1 cellular context compared by ENCODE assay signal in the genomic region with DNA sequence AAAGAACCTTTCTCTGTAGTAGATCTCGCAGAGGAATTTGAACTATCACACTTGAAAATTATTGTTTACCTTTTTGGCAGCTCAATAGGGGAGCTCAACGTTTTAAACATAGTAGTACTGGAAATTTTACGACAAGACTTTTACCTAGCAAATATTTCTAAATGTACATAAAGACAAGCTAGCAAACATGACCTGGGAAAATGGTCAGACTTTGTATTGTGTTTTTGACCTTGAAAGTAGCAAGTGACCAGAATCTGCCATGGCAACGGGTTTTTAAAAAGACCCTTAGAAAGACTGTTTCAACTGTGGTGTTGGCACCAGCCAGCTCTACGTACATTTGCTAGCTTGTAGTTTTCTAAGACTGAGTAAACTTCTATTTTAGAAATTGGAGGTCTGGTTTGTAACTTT.
TF ChIP-seq lines count a peak whose summit lies in the region.

No MANE protein-coding gene starts in this region.

TF ChIP-seq in HepG2, 621 proteins besides CTCF, POLR2A, EP300 and RAD21 (continued from another document and continues in another):
- TF ChIP-seq, protein P1, sequence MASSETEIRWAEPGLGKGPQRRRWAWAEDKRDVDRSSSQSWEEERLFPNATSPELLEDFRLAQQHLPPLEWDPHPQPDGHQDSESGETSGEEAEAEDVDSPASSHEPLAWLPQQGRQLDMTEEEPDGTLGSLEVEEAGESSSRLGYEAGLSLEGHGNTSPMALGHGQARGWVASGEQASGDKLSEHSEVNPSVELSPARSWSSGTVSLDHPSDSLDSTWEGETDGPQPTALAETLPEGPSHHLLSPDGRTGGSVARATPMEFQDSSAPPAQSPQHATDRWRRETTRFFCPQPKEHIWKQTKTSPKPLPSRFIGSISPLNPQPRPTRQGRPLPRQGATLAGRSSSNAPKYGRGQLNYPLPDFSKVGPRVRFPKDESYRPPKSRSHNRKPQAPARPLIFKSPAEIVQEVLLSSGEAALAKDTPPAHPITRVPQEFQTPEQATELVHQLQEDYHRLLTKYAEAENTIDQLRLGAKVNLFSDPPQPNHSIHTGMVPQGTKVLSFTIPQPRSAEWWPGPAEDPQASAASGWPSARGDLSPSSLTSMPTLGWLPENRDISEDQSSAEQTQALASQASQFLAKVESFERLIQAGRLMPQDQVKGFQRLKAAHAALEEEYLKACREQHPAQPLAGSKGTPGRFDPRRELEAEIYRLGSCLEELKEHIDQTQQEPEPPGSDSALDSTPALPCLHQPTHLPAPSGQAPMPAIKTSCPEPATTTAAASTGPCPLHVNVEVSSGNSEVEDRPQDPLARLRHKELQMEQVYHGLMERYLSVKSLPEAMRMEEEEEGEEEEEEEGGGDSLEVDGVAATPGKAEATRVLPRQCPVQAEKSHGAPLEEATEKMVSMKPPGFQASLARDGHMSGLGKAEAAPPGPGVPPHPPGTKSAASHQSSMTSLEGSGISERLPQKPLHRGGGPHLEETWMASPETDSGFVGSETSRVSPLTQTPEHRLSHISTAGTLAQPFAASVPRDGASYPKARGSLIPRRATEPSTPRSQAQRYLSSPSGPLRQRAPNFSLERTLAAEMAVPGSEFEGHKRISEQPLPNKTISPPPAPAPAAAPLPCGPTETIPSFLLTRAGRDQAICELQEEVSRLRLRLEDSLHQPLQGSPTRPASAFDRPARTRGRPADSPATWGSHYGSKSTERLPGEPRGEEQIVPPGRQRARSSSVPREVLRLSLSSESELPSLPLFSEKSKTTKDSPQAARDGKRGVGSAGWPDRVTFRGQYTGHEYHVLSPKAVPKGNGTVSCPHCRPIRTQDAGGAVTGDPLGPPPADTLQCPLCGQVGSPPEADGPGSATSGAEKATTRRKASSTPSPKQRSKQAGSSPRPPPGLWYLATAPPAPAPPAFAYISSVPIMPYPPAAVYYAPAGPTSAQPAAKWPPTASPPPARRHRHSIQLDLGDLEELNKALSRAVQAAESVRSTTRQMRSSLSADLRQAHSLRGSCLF (CRISPR knock-in tag; IDR thresholded peaks at IDR 0.05; ENCODE audit: borderline replicate concordance) = no peak
- TF ChIP-seq SAFB2 (CRISPR knock-in tag; IDR thresholded peaks at IDR 0.05; ENCODE audit: borderline replicate concordance, low read depth) (no peak), KDM4B (CRISPR knock-in tag; IDR thresholded peaks at IDR 0.05) (no peak), NFE2 (CRISPR knock-in tag; IDR thresholded peaks at IDR 0.05) (no peak), SP1 (IDR thresholded peaks at IDR 0.05) (no peak), SP1 (CRISPR knock-in tag; IDR thresholded peaks at IDR 0.05) (no peak), PRMT3 (CRISPR knock-in tag; IDR thresholded peaks at IDR 0.05; ENCODE audit: borderline replicate concordance, low read depth) (no peak), CREM (IDR thresholded peaks at IDR 0.05) (peak; percentile 93), CREM (CRISPR knock-in tag; IDR thresholded peaks at IDR 0.05) (no peak), ELF4 (CRISPR knock-in tag; IDR thresholded peaks at IDR 0.05; ENCODE audit: borderline replicate concordance) (no peak), HOXA9 (CRISPR knock-in tag; IDR thresholded peaks at IDR 0.05; ENCODE audit: borderline replicate concordance) (no peak), IRX3 (CRISPR knock-in tag; IDR thresholded peaks at IDR 0.05; ENCODE audit: borderline replicate concordance, low read depth) (no peak), PHF5A (CRISPR knock-in tag; IDR thresholded peaks at IDR 0.05; ENCODE audit: low read depth, unreplicated experiment) (no peak), ZNF543 (CRISPR knock-in tag; IDR thresholded peaks at IDR 0.05) (no peak), TBX3 (IDR thresholded peaks at IDR 0.05; ENCODE audit: borderline replicate concordance) (peak; percentile 73; the same call in 1 of the 2 replicates), JUN (CRISPR knock-in tag; IDR thresholded peaks at IDR 0.05) (no peak), ZNF496 (CRISPR knock-in tag; IDR thresholded peaks at IDR 0.05; ENCODE audit: insufficient replicate concordance) (no peak), ZNF672 (CRISPR knock-in tag; IDR thresholded peaks at IDR 0.05) (no peak), ZNF678 (CRISPR knock-in tag; IDR thresholded peaks at IDR 0.05) (no peak), HNRNPL (IDR thresholded peaks at IDR 0.05; ENCODE audit: low read depth, low read length) (no peak), FIP1L1 (IDR thresholded peaks at IDR 0.05; ENCODE audit: borderline replicate concordance, insufficient read depth, low read depth, low read length) (no peak), SNRNP70 (IDR thresholded peaks at IDR 0.05; ENCODE audit: low read depth, low read length) (no peak), SKI (IDR thresholded peaks at IDR 0.05; ENCODE audit: partially characterized antibody) (peak; percentile 99), NCOA2 (CRISPR knock-in tag; IDR thresholded peaks at IDR 0.05) (peak; percentile 98), ZC3H4 (CRISPR knock-in tag; IDR thresholded peaks at IDR 0.05; ENCODE audit: borderline replicate concordance) (no peak), ARID2 (CRISPR knock-in tag; IDR thresholded peaks at IDR 0.05; ENCODE audit: borderline replicate concordance) (no peak), ZFAT (CRISPR knock-in tag; conservative IDR thresholded peaks at IDR 0.05) (no peak), THYN1 (CRISPR knock-in tag; IDR thresholded peaks at IDR 0.05; ENCODE audit: borderline replicate concordance, low read depth) (no peak), KMT2A (CRISPR knock-in tag; IDR thresholded peaks at IDR 0.05) (0 out of 2 replicates have a peak, but pooled peaks have one; percentile 34), CCAR2 (optimal IDR thresholded peaks at IDR 0.05; ENCODE audit: low read depth, low read length) (no peak), HNRNPH1 (optimal IDR thresholded peaks at IDR 0.05; ENCODE audit: low read depth, low read length) (no peak), ZFP41 (CRISPR knock-in tag; IDR thresholded peaks at IDR 0.05; ENCODE audit: borderline replicate concordance) (no peak)
- TF ChIP-seq, protein P2, sequence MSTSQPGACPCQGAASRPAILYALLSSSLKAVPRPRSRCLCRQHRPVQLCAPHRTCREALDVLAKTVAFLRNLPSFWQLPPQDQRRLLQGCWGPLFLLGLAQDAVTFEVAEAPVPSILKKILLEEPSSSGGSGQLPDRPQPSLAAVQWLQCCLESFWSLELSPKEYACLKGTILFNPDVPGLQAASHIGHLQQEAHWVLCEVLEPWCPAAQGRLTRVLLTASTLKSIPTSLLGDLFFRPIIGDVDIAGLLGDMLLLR (CRISPR knock-in tag; IDR thresholded peaks at IDR 0.05) = no peak
- TF ChIP-seq, protein P3, sequence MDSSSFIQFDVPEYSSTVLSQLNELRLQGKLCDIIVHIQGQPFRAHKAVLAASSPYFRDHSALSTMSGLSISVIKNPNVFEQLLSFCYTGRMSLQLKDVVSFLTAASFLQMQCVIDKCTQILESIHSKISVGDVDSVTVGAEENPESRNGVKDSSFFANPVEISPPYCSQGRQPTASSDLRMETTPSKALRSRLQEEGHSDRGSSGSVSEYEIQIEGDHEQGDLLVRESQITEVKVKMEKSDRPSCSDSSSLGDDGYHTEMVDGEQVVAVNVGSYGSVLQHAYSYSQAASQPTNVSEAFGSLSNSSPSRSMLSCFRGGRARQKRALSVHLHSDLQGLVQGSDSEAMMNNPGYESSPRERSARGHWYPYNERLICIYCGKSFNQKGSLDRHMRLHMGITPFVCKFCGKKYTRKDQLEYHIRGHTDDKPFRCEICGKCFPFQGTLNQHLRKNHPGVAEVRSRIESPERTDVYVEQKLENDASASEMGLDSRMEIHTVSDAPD (CRISPR knock-in tag; IDR thresholded peaks at IDR 0.05) = peak; percentile 34; the same call in 1 of the 2 replicates
- TF ChIP-seq, protein P4, sequence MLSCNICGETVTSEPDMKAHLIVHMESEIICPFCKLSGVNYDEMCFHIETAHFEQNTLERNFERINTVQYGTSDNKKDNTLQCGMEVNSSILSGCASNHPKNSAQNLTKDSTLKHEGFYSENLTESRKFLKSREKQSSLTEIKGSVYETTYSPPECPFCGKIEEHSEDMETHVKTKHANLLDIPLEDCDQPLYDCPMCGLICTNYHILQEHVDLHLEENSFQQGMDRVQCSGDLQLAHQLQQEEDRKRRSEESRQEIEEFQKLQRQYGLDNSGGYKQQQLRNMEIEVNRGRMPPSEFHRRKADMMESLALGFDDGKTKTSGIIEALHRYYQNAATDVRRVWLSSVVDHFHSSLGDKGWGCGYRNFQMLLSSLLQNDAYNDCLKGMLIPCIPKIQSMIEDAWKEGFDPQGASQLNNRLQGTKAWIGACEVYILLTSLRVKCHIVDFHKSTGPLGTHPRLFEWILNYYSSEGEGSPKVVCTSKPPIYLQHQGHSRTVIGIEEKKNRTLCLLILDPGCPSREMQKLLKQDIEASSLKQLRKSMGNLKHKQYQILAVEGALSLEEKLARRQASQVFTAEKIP (CRISPR knock-in tag; IDR thresholded peaks at IDR 0.05; ENCODE audit: borderline replicate concordance) = no peak
- TF ChIP-seq, protein P5, sequence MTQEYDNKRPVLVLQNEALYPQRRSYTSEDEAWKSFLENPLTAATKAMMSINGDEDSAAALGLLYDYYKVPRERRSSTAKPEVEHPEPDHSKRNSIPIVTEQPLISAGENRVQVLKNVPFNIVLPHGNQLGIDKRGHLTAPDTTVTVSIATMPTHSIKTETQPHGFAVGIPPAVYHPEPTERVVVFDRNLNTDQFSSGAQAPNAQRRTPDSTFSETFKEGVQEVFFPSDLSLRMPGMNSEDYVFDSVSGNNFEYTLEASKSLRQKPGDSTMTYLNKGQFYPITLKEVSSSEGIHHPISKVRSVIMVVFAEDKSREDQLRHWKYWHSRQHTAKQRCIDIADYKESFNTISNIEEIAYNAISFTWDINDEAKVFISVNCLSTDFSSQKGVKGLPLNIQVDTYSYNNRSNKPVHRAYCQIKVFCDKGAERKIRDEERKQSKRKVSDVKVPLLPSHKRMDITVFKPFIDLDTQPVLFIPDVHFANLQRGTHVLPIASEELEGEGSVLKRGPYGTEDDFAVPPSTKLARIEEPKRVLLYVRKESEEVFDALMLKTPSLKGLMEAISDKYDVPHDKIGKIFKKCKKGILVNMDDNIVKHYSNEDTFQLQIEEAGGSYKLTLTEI (CRISPR knock-in tag; conservative IDR thresholded peaks at IDR 0.05) = no peak
- TF ChIP-seq, protein P6, sequence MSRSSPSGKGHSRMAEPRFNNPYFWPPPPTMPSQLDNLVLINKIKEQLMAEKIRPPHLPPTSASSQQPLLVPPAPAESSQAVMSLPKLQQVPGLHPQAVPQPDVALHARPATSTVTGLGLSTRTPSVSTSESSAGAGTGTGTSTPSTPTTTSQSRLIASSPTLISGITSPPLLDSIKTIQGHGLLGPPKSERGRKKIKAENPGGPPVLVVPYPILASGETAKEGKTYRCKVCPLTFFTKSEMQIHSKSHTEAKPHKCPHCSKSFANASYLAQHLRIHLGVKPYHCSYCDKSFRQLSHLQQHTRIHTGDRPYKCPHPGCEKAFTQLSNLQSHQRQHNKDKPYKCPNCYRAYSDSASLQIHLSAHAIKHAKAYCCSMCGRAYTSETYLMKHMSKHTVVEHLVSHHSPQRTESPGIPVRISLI (CRISPR knock-in tag; IDR thresholded peaks at IDR 0.05; ENCODE audit: borderline replicate concordance) = no peak
- TF ChIP-seq, protein P7, sequence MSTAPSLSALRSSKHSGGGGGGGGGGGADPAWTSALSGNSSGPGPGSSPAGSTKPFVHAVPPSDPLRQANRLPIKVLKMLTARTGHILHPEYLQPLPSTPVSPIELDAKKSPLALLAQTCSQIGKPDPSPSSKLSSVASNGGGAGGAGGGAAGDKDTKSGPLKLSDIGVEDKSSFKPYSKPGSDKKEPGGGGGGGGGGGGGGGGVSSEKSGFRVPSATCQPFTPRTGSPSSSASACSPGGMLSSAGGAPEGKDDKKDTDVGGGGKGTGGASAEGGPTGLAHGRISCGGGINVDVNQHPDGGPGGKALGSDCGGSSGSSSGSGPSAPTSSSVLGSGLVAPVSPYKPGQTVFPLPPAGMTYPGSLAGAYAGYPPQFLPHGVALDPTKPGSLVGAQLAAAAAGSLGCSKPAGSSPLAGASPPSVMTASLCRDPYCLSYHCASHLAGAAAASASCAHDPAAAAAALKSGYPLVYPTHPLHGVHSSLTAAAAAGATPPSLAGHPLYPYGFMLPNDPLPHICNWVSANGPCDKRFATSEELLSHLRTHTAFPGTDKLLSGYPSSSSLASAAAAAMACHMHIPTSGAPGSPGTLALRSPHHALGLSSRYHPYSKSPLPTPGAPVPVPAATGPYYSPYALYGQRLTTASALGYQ (CRISPR knock-in tag; IDR thresholded peaks at IDR 0.05) = peak; percentile 83
- TF ChIP-seq, protein P8, sequence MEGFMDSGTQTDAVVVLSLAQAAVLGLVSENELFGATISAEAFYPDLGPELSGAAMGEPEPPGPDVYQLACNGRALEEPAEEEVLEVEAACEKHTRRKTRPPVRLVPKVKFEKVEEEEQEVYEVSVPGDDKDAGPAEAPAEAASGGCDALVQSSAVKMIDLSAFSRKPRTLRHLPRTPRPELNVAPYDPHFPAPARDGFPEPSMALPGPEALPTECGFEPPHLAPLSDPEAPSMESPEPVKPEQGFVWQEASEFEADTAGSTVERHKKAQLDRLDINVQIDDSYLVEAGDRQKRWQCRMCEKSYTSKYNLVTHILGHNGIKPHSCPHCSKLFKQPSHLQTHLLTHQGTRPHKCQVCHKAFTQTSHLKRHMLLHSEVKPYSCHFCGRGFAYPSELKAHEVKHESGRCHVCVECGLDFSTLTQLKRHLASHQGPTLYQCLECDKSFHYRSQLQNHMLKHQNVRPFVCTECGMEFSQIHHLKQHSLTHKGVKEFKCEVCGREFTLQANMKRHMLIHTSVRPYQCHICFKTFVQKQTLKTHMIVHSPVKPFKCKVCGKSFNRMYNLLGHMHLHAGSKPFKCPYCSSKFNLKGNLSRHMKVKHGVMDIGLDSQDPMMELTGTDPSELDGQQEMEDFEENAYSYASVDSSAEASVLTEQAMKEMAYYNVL (CRISPR knock-in tag; IDR thresholded peaks at IDR 0.05; ENCODE audit: borderline replicate concordance) = no peak
- TF ChIP-seq, protein P9, sequence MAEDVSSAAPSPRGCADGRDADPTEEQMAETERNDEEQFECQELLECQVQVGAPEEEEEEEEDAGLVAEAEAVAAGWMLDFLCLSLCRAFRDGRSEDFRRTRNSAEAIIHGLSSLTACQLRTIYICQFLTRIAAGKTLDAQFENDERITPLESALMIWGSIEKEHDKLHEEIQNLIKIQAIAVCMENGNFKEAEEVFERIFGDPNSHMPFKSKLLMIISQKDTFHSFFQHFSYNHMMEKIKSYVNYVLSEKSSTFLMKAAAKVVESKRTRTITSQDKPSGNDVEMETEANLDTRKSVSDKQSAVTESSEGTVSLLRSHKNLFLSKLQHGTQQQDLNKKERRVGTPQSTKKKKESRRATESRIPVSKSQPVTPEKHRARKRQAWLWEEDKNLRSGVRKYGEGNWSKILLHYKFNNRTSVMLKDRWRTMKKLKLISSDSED (CRISPR knock-in tag; IDR thresholded peaks at IDR 0.05) = no peak
- TF ChIP-seq, protein P10, sequence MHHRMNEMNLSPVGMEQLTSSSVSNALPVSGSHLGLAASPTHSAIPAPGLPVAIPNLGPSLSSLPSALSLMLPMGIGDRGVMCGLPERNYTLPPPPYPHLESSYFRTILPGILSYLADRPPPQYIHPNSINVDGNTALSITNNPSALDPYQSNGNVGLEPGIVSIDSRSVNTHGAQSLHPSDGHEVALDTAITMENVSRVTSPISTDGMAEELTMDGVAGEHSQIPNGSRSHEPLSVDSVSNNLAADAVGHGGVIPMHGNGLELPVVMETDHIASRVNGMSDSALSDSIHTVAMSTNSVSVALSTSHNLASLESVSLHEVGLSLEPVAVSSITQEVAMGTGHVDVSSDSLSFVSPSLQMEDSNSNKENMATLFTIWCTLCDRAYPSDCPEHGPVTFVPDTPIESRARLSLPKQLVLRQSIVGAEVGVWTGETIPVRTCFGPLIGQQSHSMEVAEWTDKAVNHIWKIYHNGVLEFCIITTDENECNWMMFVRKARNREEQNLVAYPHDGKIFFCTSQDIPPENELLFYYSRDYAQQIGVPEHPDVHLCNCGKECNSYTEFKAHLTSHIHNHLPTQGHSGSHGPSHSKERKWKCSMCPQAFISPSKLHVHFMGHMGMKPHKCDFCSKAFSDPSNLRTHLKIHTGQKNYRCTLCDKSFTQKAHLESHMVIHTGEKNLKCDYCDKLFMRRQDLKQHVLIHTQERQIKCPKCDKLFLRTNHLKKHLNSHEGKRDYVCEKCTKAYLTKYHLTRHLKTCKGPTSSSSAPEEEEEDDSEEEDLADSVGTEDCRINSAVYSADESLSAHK (CRISPR knock-in tag; IDR thresholded peaks at IDR 0.05; ENCODE audit: borderline replicate concordance) = no peak
